In the genomic region with DNA sequence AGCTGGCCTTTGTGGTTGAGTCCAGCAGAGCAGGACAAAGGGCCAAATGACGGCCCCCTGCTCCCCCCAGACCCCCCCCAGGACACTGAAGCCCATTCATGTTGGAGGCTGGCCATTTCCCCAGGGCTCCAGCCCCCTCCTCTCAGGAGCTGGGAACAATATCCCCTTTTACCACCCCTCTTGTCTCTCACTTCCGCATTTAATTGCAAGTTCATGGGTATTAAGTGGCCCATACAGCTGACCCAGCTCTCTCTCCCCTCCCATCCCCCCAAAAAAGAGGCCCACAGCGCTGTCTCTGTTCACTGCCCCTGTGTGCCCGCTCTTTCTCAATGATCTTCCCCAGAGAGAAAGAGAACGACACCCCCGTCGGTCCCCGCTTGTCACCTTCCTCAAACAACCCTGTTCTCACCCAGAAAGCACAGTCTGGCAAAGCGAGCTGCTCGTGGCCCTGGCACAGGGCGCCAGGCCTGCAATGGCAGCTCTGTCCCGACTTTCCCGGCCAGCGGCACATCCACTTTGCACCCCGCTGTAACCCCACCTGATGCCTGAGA, we compare ENCODE assay signal across 14 cellular contexts. TPM values are rescaled to one million over a fixed set of nuclear protein-coding genes. Genes with fewer than 3 reads are reported as not detected.
DNase-seq lines count a peak whose midpoint lies in the region; ATAC-seq and TF ChIP-seq lines count a peak whose summit lies in the region.
"Had no signal": no experiment of that assay in that cellular context is flagged by ENCODE, and none has a peak within 500 bp of the region (broad histone marks: within the 10 kb centered on the region; RNA-seq: fewer than 3 reads in every experiment).

No MANE protein-coding gene starts in this region.

- peaks cover 0 to 100% (median 13%) of the 10 kb centered on the region in 11 experiments; a peak in 11 of 22 replicates for H4K20me1 ChIP-seq in BLaER1 treated with 17β-estradiol and CSF1 and Interleukin-3, amounts not matched to agents 10 nM and 100 nM
- no peaks in the 10 kb centered on the region for H4K20me1 ChIP-seq in OCI-LY7 (ENCODE audit: insufficient read depth, low read length)

- DNase-seq in OCI-LY7 (ENCODE audit: low spot score) (no peak), foreskin melanocyte (peak; percentile 41), HFFc6 (no peak)
- peak in 1 of 9 donors; percentile 4 for DNase-seq in naive thymus-derived CD4-positive, alpha-beta T cell
- DNase-seq in stimulated activated CD4-positive, alpha-beta T cell treated with anti-CD3 and anti-CD28 coated beads, Interleukin-2, amount 100 ng/mL, for 24 hours = no peak
- DNase-seq: activated gamma-delta T cell, KBM-7, NCI-H510A, small intestine, T-helper 9 cell had no signal

- peak overlapping the region in 7 of 11 experiments; percentile 3 to 81 (median 47); a peak in 12 of 22 replicates for H3K4me2 ChIP-seq in BLaER1 treated with 17β-estradiol and CSF1 and Interleukin-3, amounts not matched to agents 10 nM and 100 nM
- peak overlapping the region; percentile 40 for H3K4me2 ChIP-seq in OCI-LY7 (ENCODE audit: low read length)

- peak; percentile 71 for ATAC-seq in naive thymus-derived CD4-positive, alpha-beta T cell
- ATAC-seq in GM18861 (IDR thresholded peaks at IDR 0.05; ENCODE audit: unreplicated experiment) = no peak
- no peak for ATAC-seq in GM18511 (IDR thresholded peaks at IDR 0.05; ENCODE audit: unreplicated experiment)

- peaks cover 0 to 8% (median 3%) of the 10 kb centered on the region in 5 donors for H3K36me3 Mint-ChIP-seq in naive thymus-derived CD4-positive, alpha-beta T cell
- H3K36me3 Mint-ChIP-seq in HFFc6 (ENCODE audit: low read depth) = no peaks in the 10 kb centered on the region

- peaks cover 9 to 52% (median 28%) of the 10 kb centered on the region in 7 donors for H3K4me1 Mint-ChIP-seq in naive thymus-derived CD4-positive, alpha-beta T cell
- H3K4me1 Mint-ChIP-seq in HFFc6 (ENCODE audit: low read depth) = peaks cover 6% of the 10 kb centered on the region; the same call in 1 of the 2 replicates

- no peak overlapping the region for H3K4me3 ChIP-seq in BLaER1 treated with 17β-estradiol and CSF1 and Interleukin-3, amounts not matched to agents 10 nM and 100 nM
- no peak overlapping the region for H3K4me3 ChIP-seq in OCI-LY7 (ENCODE audit: low read depth, low read length, poor library complexity, severe bottlenecking)
- no peak overlapping the region for H3K4me3 ChIP-seq in naive thymus-derived CD4-positive, alpha-beta T cell (ENCODE audit: low read length)

- no peaks in the 10 kb centered on the region for H3K9me2 ChIP-seq in OCI-LY7 (ENCODE audit: insufficient read depth, low read length)

- H2AFZ ChIP-seq in OCI-LY7 (ENCODE audit: low read length) = no peak overlapping the region

- CTCF ChIA-PET in OCI-LY7 (lab: Charles Lee; ENCODE audit: unreplicated experiment) = interaction anchor here (1.2 kb wide), 1 partner anchor 16 kb away, joined by 4 read pairs; no protein-coding TSS in a partner anchor
- CTCF ChIA-PET in naive thymus-derived CD4-positive, alpha-beta T cell (lab: Charles Lee) = interaction anchor here (0.8 kb wide), 1 partner anchor 46 kb away, joined by 3 read pairs; no protein-coding TSS in a partner anchor

- no peak overlapping the region; a peak in 1 of 22 replicates for H3K27ac ChIP-seq in BLaER1 treated with 17β-estradiol and CSF1 and Interleukin-3, amounts not matched to agents 10 nM and 100 nM
- no peak overlapping the region for H3K27ac ChIP-seq in OCI-LY7 (ENCODE audit: low read depth, low read length, poor library complexity, severe bottlenecking)
- no peak overlapping the region for H3K27ac ChIP-seq in naive thymus-derived CD4-positive, alpha-beta T cell (ENCODE audit: low read depth, low read length)

- peaks cover 35 to 73% (median 51%) of the 10 kb centered on the region in 10 experiments; a peak in 19 of 20 replicates for H3K4me1 ChIP-seq in BLaER1 treated with 17β-estradiol and CSF1 and Interleukin-3, amounts not matched to agents 10 nM and 100 nM
- peaks cover 24% of the 10 kb centered on the region for H3K4me1 ChIP-seq in OCI-LY7 (ENCODE audit: insufficient read depth, low read length, poor library complexity, severe bottlenecking)
- peaks cover 0 to 56% of the 10 kb centered on the region in 2 donors for H3K4me1 ChIP-seq in naive thymus-derived CD4-positive, alpha-beta T cell (ENCODE audit: control insufficient read depth in 2 of 2, insufficient read depth in 2 of 2, low read length in 2 of 2)

- H3K9ac ChIP-seq in BLaER1 treated with 17β-estradiol and CSF1 and Interleukin-3, amounts not matched to agents 10 nM and 100 nM = peak overlapping the region in 1 of 11 experiments; percentile 15; a peak in 2 of 22 replicates

- no TSS peak for BruUV-seq in OCI-LY7 (replicated peaks; lab: Mats Ljungman, UMichigan)

- H3K79me2 ChIP-seq in OCI-LY7 (ENCODE audit: insufficient read depth, low read depth, low read length) = no peaks in the 10 kb centered on the region; the same call in 1 of the 2 replicates

- intact Hi-C loops in OCI-LY7 (cut with micrococcal nuclease; ENCODE audit: unreplicated experiment) = no loop called here
- intact Hi-C loops in naive thymus-derived CD4-positive, alpha-beta T cell (cut with micrococcal nuclease) = no loop called here

- no peaks in the 10 kb centered on the region for H3K27me3 Mint-ChIP-seq in naive thymus-derived CD4-positive, alpha-beta T cell
- peaks cover 17% of the 10 kb centered on the region for H3K27me3 Mint-ChIP-seq in HFFc6 (ENCODE audit: insufficient read depth)
- H3K27me3 Mint-ChIP-seq: stimulated activated naive CD8-positive, alpha-beta T cell treated with anti-CD3 and anti-CD28 coated beads, Interleukin-15, Interleukin-2, amounts not matched to agents 100 ng/mL and 50 ng/mL, for 24 hours had no signal

- POLR2A ChIA-PET in OCI-LY7 (lab: Charles Lee) = interaction anchor here (0.7 to 1.3 kb wide), 4 partner anchors 16 to 364 kb away, joined by 3 read pairs; no protein-coding TSS in a partner anchor
- POLR2A ChIA-PET in naive thymus-derived CD4-positive, alpha-beta T cell (lab: Charles Lee) = no interaction called here

- H3K27ac Mint-ChIP-seq in naive thymus-derived CD4-positive, alpha-beta T cell = peak overlapping the region in 1 of 9 donors; percentile 31
- no peak overlapping the region for H3K27ac Mint-ChIP-seq in HFFc6

- H3K9me3 ChIP-seq in BLaER1 treated with 17β-estradiol and CSF1 and Interleukin-3, amounts not matched to agents 10 nM and 100 nM (replicated peaks in 1 of 11) = no peaks in the 10 kb centered on the region
- no peaks in the 10 kb centered on the region for H3K9me3 ChIP-seq in OCI-LY7 (ENCODE audit: low read length)
- H3K9me3 ChIP-seq in naive thymus-derived CD4-positive, alpha-beta T cell (ENCODE audit: control insufficient read depth in 2 of 3, low read length in 3 of 3) = no peaks in the 10 kb centered on the region

- peaks cover 0 to 25% (median 0%) of the 10 kb centered on the region in 11 experiments; a peak in 2 of 22 replicates for H3K36me3 ChIP-seq in BLaER1 treated with 17β-estradiol and CSF1 and Interleukin-3, amounts not matched to agents 10 nM and 100 nM
- no peaks in the 10 kb centered on the region for H3K36me3 ChIP-seq in OCI-LY7 (ENCODE audit: insufficient read depth, low read length)
- H3K36me3 ChIP-seq in naive thymus-derived CD4-positive, alpha-beta T cell (ENCODE audit: control insufficient read depth in 2 of 3, insufficient read depth in 3 of 3, low read length in 3 of 3) = no peaks in the 10 kb centered on the region

- no peaks in the 10 kb centered on the region for H3K27me3 ChIP-seq in BLaER1 treated with 17β-estradiol and CSF1 and Interleukin-3, amounts not matched to agents 10 nM and 100 nM
- no peaks in the 10 kb centered on the region for H3K27me3 ChIP-seq in naive thymus-derived CD4-positive, alpha-beta T cell (ENCODE audit: control insufficient read depth in 2 of 2, insufficient read depth in 2 of 2, low read length in 2 of 2)

- no peak for TF ChIP-seq CTCF in OCI-LY7 (conservative IDR thresholded peaks at IDR 0.05; ENCODE audit: low read length)
- no peak for TF ChIP-seq CTCF in HFFc6 (IDR thresholded peaks at IDR 0.05)

- H3K9me3 Mint-ChIP-seq in naive thymus-derived CD4-positive, alpha-beta T cell = peaks cover 0 to 2% (median 0%) of the 10 kb centered on the region in 11 donors
- no peaks in the 10 kb centered on the region for H3K9me3 Mint-ChIP-seq in HFFc6
- H3K9me3 Mint-ChIP-seq: stimulated activated naive CD8-positive, alpha-beta T cell treated with anti-CD3 and anti-CD28 coated beads, Interleukin-15, Interleukin-2, amounts not matched to agents 100 ng/mL and 50 ng/mL, for 24 hours had no signal

- no peak overlapping the region for H3K4me3 Mint-ChIP-seq in naive thymus-derived CD4-positive, alpha-beta T cell
- no peak overlapping the region for H3K4me3 Mint-ChIP-seq in HFFc6
- H3K4me3 Mint-ChIP-seq: stimulated activated naive CD8-positive, alpha-beta T cell treated with anti-CD3 and anti-CD28 coated beads, Interleukin-15, Interleukin-2, amounts not matched to agents 100 ng/mL and 50 ng/mL, for 24 hours had no signal

RNA-seq across cellular contexts. Expression of gene PREX1, which starts 30.4 kb away (rescaled TPM):
- total RNA-seq in OCI-LY7 (2014; rRNA removed; shearing (Covaris generic)) = 20.2 and 25.3 TPM in 2 replicates
- total RNA-seq in OCI-LY7 (2022) = 20.7 and 24.7 TPM in 2 replicates
- total RNA-seq in naive thymus-derived CD4-positive, alpha-beta T cell = 100 to 1,000 TPM in 2 of 5 experiments, 10 to 100 TPM in 3; 42.0 to 143 (median 53.8) TPM
- 1 to 10 TPM; 2.9 to 6.2 TPM for polyA plus RNA-seq in naive thymus-derived CD4-positive, alpha-beta T cell
- 1 to 10 TPM; 1.8 to 4.1 (median 2.8) TPM for total RNA-seq in HFFc6 (2021; fragmentation: NEBNext Ultra II Directional; extraction: Animal tissue kit (Norgen Biotek cat#: 25700))

Comparison
In these comparisons a context has a peak if more than half of its experiments do, and no peak if none do; other contexts are left out.
1. RNA of gene PREX1, which starts 30.4 kb away (total RNA-seq): 42.0 to 143 TPM in naive thymus-derived CD4-positive, alpha-beta T cell and 20.2 to 25.3 TPM in OCI-LY7; 1.8 to 4.1 TPM in HFFc6; every median in the first group is over 4 times any median in the second.